Comparison of ENCODE assay signal across 8 cellular contexts in genomic region chr16:87463722-87464690, GRCh38. TPM values are rescaled to one million over a fixed set of nuclear protein-coding genes. Genes with fewer than 3 reads are reported as not detected.
DNase-seq lines count a peak whose midpoint lies in the region; ATAC-seq and TF ChIP-seq lines count a peak whose summit lies in the region.

No MANE protein-coding gene starts in this region.

- H3K9me3 Mint-ChIP-seq in endothelial cell (ENCODE audit: unreplicated experiment) (no peaks in the 10 kb centered on the region), neural progenitor cell (no peaks in the 10 kb centered on the region)

- H3K4me2 ChIP-seq in neural progenitor cell (no peak overlapping the region), Karpas-422 (ENCODE audit: low read depth, low read length, poor library complexity, severe bottlenecking) (no peak overlapping the region)

- H3K79me2 ChIP-seq in neural progenitor cell (ENCODE audit: low read depth) (peaks cover 67% of the 10 kb centered on the region), Karpas-422 (ENCODE audit: low read length) (no peaks in the 10 kb centered on the region)

- H2AFZ ChIP-seq in neural progenitor cell (replicated peaks), result no peak overlapping the region
- H2AFZ ChIP-seq in Karpas-422 (ENCODE audit: low read length), result no peak overlapping the region

- H3K36me3 Mint-ChIP-seq in endothelial cell (ENCODE audit: low read depth, unreplicated experiment), result no peaks in the 10 kb centered on the region
- H3K36me3 Mint-ChIP-seq in neural progenitor cell, result peaks cover 2% of the 10 kb centered on the region

- no peak for ATAC-seq in GM18861 (IDR thresholded peaks at IDR 0.05; ENCODE audit: unreplicated experiment)

- H4K20me1 ChIP-seq in neural progenitor cell (ENCODE audit: low read depth), result peaks cover 77% of the 10 kb centered on the region
- H4K20me1 ChIP-seq in Karpas-422 (ENCODE audit: insufficient read depth, low read depth, low read length), result no peaks in the 10 kb centered on the region

- H3K27me3 ChIP-seq in A673 (replicated peaks; ENCODE audit: insufficient read depth, low read depth, low read length, poor library complexity), result no peaks in the 10 kb centered on the region
- H3K27me3 ChIP-seq in neural progenitor cell, result no peaks in the 10 kb centered on the region
- H3K27me3 ChIP-seq in Karpas-422 (ENCODE audit: low read length), result no peaks in the 10 kb centered on the region

- H3K4me3 ChIP-seq in A673 (ENCODE audit: low read depth, low read length, poor library complexity, severe bottlenecking), result no peak overlapping the region
- H3K4me3 ChIP-seq in HEK293 (ENCODE audit: low read depth, low read length), result no peak overlapping the region
- H3K4me3 ChIP-seq in WI38 (ENCODE audit: low read depth, low read length), result peak overlapping the region; percentile 43
- H3K4me3 ChIP-seq in neural progenitor cell, result no peak overlapping the region
- H3K4me3 ChIP-seq in Karpas-422 (ENCODE audit: low read length), result no peak overlapping the region

- TF ChIP-seq CTCF in A673 (conservative IDR thresholded peaks at IDR 0.05; ENCODE audit: low read depth, low read length) (no peak), HEK293 (tag by site-specific recombination; IDR thresholded peaks at IDR 0.05) (no peak), WI38 (IDR thresholded peaks at IDR 0.05; ENCODE audit: low read depth, low read length) (no peak), endothelial cell (IDR thresholded peaks at IDR 0.05; ENCODE audit: unreplicated experiment) (no peak), neural progenitor cell (IDR thresholded peaks at IDR 0.05) (no peak)

- no peaks in the 10 kb centered on the region for H3K9me2 ChIP-seq in Karpas-422 (replicated peaks; ENCODE audit: insufficient read depth, low read length)

- no TSS peak for BruUV-seq in A673 (replicated peaks; lab: Mats Ljungman, UMichigan)

- POLR2A ChIA-PET in A673 (lab: Charles Lee; ENCODE audit: low non-redundant PET), result no interaction called here
- POLR2A ChIA-PET in HEK293 (lab: Yijun Ruan, JAX), result no interaction called here

- no peaks in the 10 kb centered on the region for H3K9me3 ChIP-seq in A673 (ENCODE audit: low read depth, low read length, poor library complexity, severe bottlenecking)
- no peaks in the 10 kb centered on the region for H3K9me3 ChIP-seq in HEK293 (ENCODE audit: control insufficient read depth, insufficient read depth, low read depth, low read length)
- no peaks in the 10 kb centered on the region for H3K9me3 ChIP-seq in neural progenitor cell (ENCODE audit: low read depth)
- no peaks in the 10 kb centered on the region for H3K9me3 ChIP-seq in Karpas-422 (ENCODE audit: low read length)

- CTCF ChIA-PET in A673 (lab: Charles Lee), result no interaction called here
- CTCF ChIA-PET in HEK293 (lab: Yijun Ruan, JAX), result interaction anchor here (0.6 to 2.1 kb wide), 4 partner anchors 20 to 715 kb away, joined by 3 to 7 read pairs (median 4); no protein-coding TSS in a partner anchor

- H3K36me3 ChIP-seq in A673 (ENCODE audit: insufficient read depth, low read length, poor library complexity, severe bottlenecking) (no peaks in the 10 kb centered on the region), HEK293 (ENCODE audit: control insufficient read depth in 2 of 2, insufficient read depth in 1 of 2, low read length in 2 of 2) (peaks cover 3 to 7% of the 10 kb centered on the region in 2 experiments; a peak in 2 of 3 replicates), neural progenitor cell (no peaks in the 10 kb centered on the region), Karpas-422 (ENCODE audit: insufficient read depth, low read length) (no peaks in the 10 kb centered on the region)

- H3F3A ChIP-seq in neural progenitor cell (ENCODE audit: low read depth), result peaks cover 20% of the 10 kb centered on the region

- peaks cover 2% of the 10 kb centered on the region for H3K27me3 Mint-ChIP-seq in endothelial cell (ENCODE audit: unreplicated experiment)
- H3K27me3 Mint-ChIP-seq in neural progenitor cell (ENCODE audit: insufficient read depth, low read depth), result peaks cover 5% of the 10 kb centered on the region

- intact Hi-C loops in A673 (cut with micrococcal nuclease; ENCODE audit: unreplicated experiment), result no loop called here

- DNase-seq in A673 (ENCODE audit: low spot score) (no peak), endothelial cell (ENCODE audit: low spot score) (peak; percentile 42), neural progenitor cell (ENCODE audit: low spot score) (no peak), Karpas-422 (no peak), DMS 273 (lab: John Stamatoyannopoulos, UW; ENCODE audit: unreplicated experiment) (no peak)

- peaks cover 56% of the 10 kb centered on the region for H3K4me1 Mint-ChIP-seq in endothelial cell (ENCODE audit: unreplicated experiment)
- H3K4me1 Mint-ChIP-seq in neural progenitor cell, result peaks cover 49% of the 10 kb centered on the region

- H3K9ac ChIP-seq in neural progenitor cell, result no peak overlapping the region
- H3K9ac ChIP-seq in Karpas-422 (ENCODE audit: low read length), result no peak overlapping the region

- H3K4me3 Mint-ChIP-seq in endothelial cell (ENCODE audit: unreplicated experiment) (peak overlapping the region; percentile 66), neural progenitor cell (peak overlapping the region; percentile 7)

- peak overlapping the region; percentile 77 for H3K27ac ChIP-seq in A673 (ENCODE audit: low read depth, low read length, poor library complexity, severe bottlenecking)
- peak overlapping the region; percentile 17 for H3K27ac ChIP-seq in HEK293 (ENCODE audit: extremely low read depth, low read depth, low read length)
- no peak overlapping the region for H3K27ac ChIP-seq in neural progenitor cell
- no peak overlapping the region for H3K27ac ChIP-seq in Karpas-422 (ENCODE audit: low read length)

- H3K4me1 ChIP-seq in A673 (ENCODE audit: insufficient read depth, low read length, poor library complexity, severe bottlenecking) (peaks cover 40% of the 10 kb centered on the region), HEK293 (ENCODE audit: control insufficient read depth, insufficient read depth, low read length) (peaks cover 29% of the 10 kb centered on the region), neural progenitor cell (peaks cover 24% of the 10 kb centered on the region), Karpas-422 (ENCODE audit: low read length) (peaks cover 5% of the 10 kb centered on the region)

- H3K27ac Mint-ChIP-seq in endothelial cell (ENCODE audit: unreplicated experiment), result peak overlapping the region; percentile 99
- peak overlapping the region; percentile 89 for H3K27ac Mint-ChIP-seq in neural progenitor cell

TF ChIP-seq in HEK293, 187 proteins besides CTCF, POLR2A, EP300 and RAD21 (continues in another document):
- TF ChIP-seq ZNF555 (tag by site-specific recombination; conservative IDR thresholded peaks at IDR 0.05) (no peak), SP7 (tag by site-specific recombination; IDR thresholded peaks at IDR 0.05) (no peak), PRDM10 (tag by site-specific recombination; IDR thresholded peaks at IDR 0.05) (no peak), ZNF426 (tag by site-specific recombination; IDR thresholded peaks at IDR 0.05) (no peak), INSM2 (tag by site-specific recombination; IDR thresholded peaks at IDR 0.05) (no peak), ZNF311 (tag by site-specific recombination; IDR thresholded peaks at IDR 0.05; ENCODE audit: borderline replicate concordance) (no peak), ZNF76 (tag by site-specific recombination; IDR thresholded peaks at IDR 0.05; ENCODE audit: borderline replicate concordance, low read depth) (no peak)

RNA-seq across cellular contexts. Expression of gene ZCCHC14, which starts 28.8 kb away (rescaled TPM):
- total RNA-seq in A673 (2021) (30.3 and 32.3 TPM in 2 replicates), endothelial cell (ENCODE audit: unreplicated experiment) (50.4 TPM), neural progenitor cell (ENCODE audit: low replicate concordance) (10.3 and 11.7 TPM in 2 replicates)
- not detected in 2 replicates for total RNA-seq in Karpas-422 (2014; rRNA removed; shearing (Covaris generic); ENCODE audit: low replicate concordance)

Comparison
In these comparisons a context has a peak if more than half of its experiments do, and no peak if none do; other contexts are left out.
1. H3K27ac ChIP-seq: peak in A673 (single experiment) and HEK293 (single experiment); none in neural progenitor cell (single experiment) and Karpas-422 (single experiment).
2. RNA of gene ZCCHC14, which starts 28.8 kb away (total RNA-seq): 50.4 TPM in endothelial cell (single experiment), 30.3 to 32.3 TPM in A673 and 10.3 to 11.7 TPM in neural progenitor cell; not detected in Karpas-422; every median in the first group is over 10 times any median in the second.